21 cellular contexts compared by ENCODE assay signal in genomic region chr4:37836256-37836655, GRCh38. TPM values are rescaled to one million over a fixed set of nuclear protein-coding genes. Genes with fewer than 3 reads are reported as not detected.
A peak's percentile ranks its signal among the peaks of the same experiment; 100 is the strongest.
DNase-seq lines count a peak whose midpoint lies in the region; ATAC-seq and TF ChIP-seq lines count a peak whose summit lies in the region.
"Had no signal": no experiment of that assay in that cellular context is flagged by ENCODE, and none has a peak within 500 bp of the region (broad histone marks: within the 10 kb centered on the region; RNA-seq: fewer than 3 reads in every experiment).

No MANE protein-coding gene starts in this region.

- intact Hi-C loops in CD4-positive, alpha-beta T cell (cut with DNase I, micrococcal nuclease), result no loop called here
- intact Hi-C loops in body of pancreas (cut with DNase I), result no loop called here

- H3K36me3 Mint-ChIP-seq in activated T-cell treated with anti-CD3 and anti-CD28 coated beads, Interleukin-2, amount 50 U/mL, for 72 hours (ENCODE audit: insufficient read depth in 2 of 2), result peaks cover 6 to 19% of the 10 kb centered on the region in 2 donors
- H3K36me3 Mint-ChIP-seq in activated T-cell treated with anti-CD3 and anti-CD28 coated beads, Interleukin-2, amount 50 U/mL, for 4 hours (ENCODE audit: insufficient read depth), result peaks cover 47% of the 10 kb centered on the region
- H3K36me3 Mint-ChIP-seq in CD4-positive, alpha-beta T cell (ENCODE audit: low read depth), result peaks cover 91% of the 10 kb centered on the region
- H3K36me3 Mint-ChIP-seq in chondrocyte (ENCODE audit: low read depth) (peaks cover 20% of the 10 kb centered on the region), T-helper 17 cell (ENCODE audit: low read depth) (peaks cover 6% of the 10 kb centered on the region)
- peaks cover 89% of the 10 kb centered on the region for H3K36me3 Mint-ChIP-seq in stimulated activated effector memory CD8-positive, alpha-beta T cell treated with anti-CD3 and anti-CD28 coated beads, Interleukin-12 subunit alpha, Interleukin-12 subunit beta, amount 100 ng/mL, for 72 hours

- no peak for DNase-seq in activated T-cell treated with anti-CD3 and anti-CD28 coated beads, Interleukin-2, amount 50 U/mL, for 72 hours
- DNase-seq in activated T-cell treated with anti-CD3 and anti-CD28 coated beads, Interleukin-2, amount 50 U/mL, for 4 hours, result no peak
- no peak for DNase-seq in CD4-positive, alpha-beta T cell
- DNase-seq in chondrocyte (ENCODE audit: low spot score) (no peak), T-helper 17 cell (no peak), body of pancreas (no peak)
- DNase-seq in stimulated activated effector memory CD8-positive, alpha-beta T cell treated with anti-CD3 and anti-CD28 coated beads, Interleukin-12 subunit alpha, Interleukin-12 subunit beta, amount 100 ng/mL, for 72 hours (ENCODE audit: low spot score in 2 of 2), result no peak
- no peak for DNase-seq in stimulated activated naive CD4-positive, alpha-beta T cell (lab: John Stamatoyannopoulos, UW)
- DNase-seq: 8988T; Caco-2; CD4-positive, alpha-beta memory T cell; HCEC 1CT; KBM-7; MM.1S; NCI-H2029; NCI-H446; NCI-H524 treated with DMSO at 0.1 percent for 48 hours; SHP77 treated with DMSO at 0.1 percent for 48 hours had no signal

- H3K4me1 ChIP-seq in body of pancreas, result no peaks in the 10 kb centered on the region
- H3K4me1 ChIP-seq: Caco-2 had no signal

- no peak for TF ChIP-seq CTCF in CD4-positive, alpha-beta T cell (IDR thresholded peaks at IDR 0.05)
- TF ChIP-seq CTCF in chondrocyte (IDR thresholded peaks at IDR 0.05) (no peak), body of pancreas (IDR thresholded peaks at IDR 0.05) (no peak)

- H3K4me1 Mint-ChIP-seq in activated T-cell treated with anti-CD3 and anti-CD28 coated beads, Interleukin-2, amount 50 U/mL, for 72 hours (ENCODE audit: low read depth), result peaks cover 23% of the 10 kb centered on the region
- H3K4me1 Mint-ChIP-seq in activated T-cell treated with anti-CD3 and anti-CD28 coated beads, Interleukin-2, amount 50 U/mL, for 4 hours (ENCODE audit: low read depth), result peaks cover 33% of the 10 kb centered on the region
- H3K4me1 Mint-ChIP-seq in CD4-positive, alpha-beta T cell (ENCODE audit: low read depth), result peaks cover 49% of the 10 kb centered on the region
- H3K4me1 Mint-ChIP-seq in chondrocyte (ENCODE audit: low read depth) (peaks cover 23% of the 10 kb centered on the region), T-helper 17 cell (peaks cover 28% of the 10 kb centered on the region)
- H3K4me1 Mint-ChIP-seq in stimulated activated effector memory CD8-positive, alpha-beta T cell treated with anti-CD3 and anti-CD28 coated beads, Interleukin-12 subunit alpha, Interleukin-12 subunit beta, amount 100 ng/mL, for 72 hours, result peaks cover 17% of the 10 kb centered on the region

- peak overlapping the region; percentile 48 for H3K27ac Mint-ChIP-seq in activated T-cell treated with anti-CD3 and anti-CD28 coated beads, Interleukin-2, amount 50 U/mL, for 72 hours
- H3K27ac Mint-ChIP-seq in CD4-positive, alpha-beta T cell, result peak overlapping the region; percentile 2
- H3K27ac Mint-ChIP-seq in chondrocyte (ENCODE audit: unreplicated experiment), result peak overlapping the region; percentile 49
- H3K27ac Mint-ChIP-seq in stimulated activated effector memory CD8-positive, alpha-beta T cell treated with anti-CD3 and anti-CD28 coated beads, Interleukin-12 subunit alpha, Interleukin-12 subunit beta, amount 100 ng/mL, for 72 hours, result peak overlapping the region; percentile 1
- no peak overlapping the region for H3K27ac Mint-ChIP-seq in T-helper 17 cell

- no peaks in the 10 kb centered on the region for H3K27me3 ChIP-seq in CD4-positive, alpha-beta T cell (ENCODE audit: control insufficient read depth, insufficient read depth, low read length)
- no peaks in the 10 kb centered on the region for H3K27me3 ChIP-seq in body of pancreas

- no peak overlapping the region for H3K4me3 Mint-ChIP-seq in activated T-cell treated with anti-CD3 and anti-CD28 coated beads, Interleukin-2, amount 50 U/mL, for 72 hours
- no peak overlapping the region for H3K4me3 Mint-ChIP-seq in activated T-cell treated with anti-CD3 and anti-CD28 coated beads, Interleukin-2, amount 50 U/mL, for 4 hours
- no peak overlapping the region for H3K4me3 Mint-ChIP-seq in CD4-positive, alpha-beta T cell
- H3K4me3 Mint-ChIP-seq in chondrocyte (ENCODE audit: unreplicated experiment) (no peak overlapping the region), T-helper 17 cell (no peak overlapping the region)
- H3K4me3 Mint-ChIP-seq in stimulated activated effector memory CD8-positive, alpha-beta T cell treated with anti-CD3 and anti-CD28 coated beads, Interleukin-12 subunit alpha, Interleukin-12 subunit beta, amount 100 ng/mL, for 72 hours, result no peak overlapping the region

- no peaks in the 10 kb centered on the region for H3K9me3 Mint-ChIP-seq in activated T-cell treated with anti-CD3 and anti-CD28 coated beads, Interleukin-2, amount 50 U/mL, for 72 hours
- H3K9me3 Mint-ChIP-seq in activated T-cell treated with anti-CD3 and anti-CD28 coated beads, Interleukin-2, amount 50 U/mL, for 4 hours, result no peaks in the 10 kb centered on the region
- H3K9me3 Mint-ChIP-seq in CD4-positive, alpha-beta T cell, result no peaks in the 10 kb centered on the region
- no peaks in the 10 kb centered on the region for H3K9me3 Mint-ChIP-seq in chondrocyte (ENCODE audit: low read depth)
- H3K9me3 Mint-ChIP-seq in stimulated activated effector memory CD8-positive, alpha-beta T cell treated with anti-CD3 and anti-CD28 coated beads, Interleukin-12 subunit alpha, Interleukin-12 subunit beta, amount 100 ng/mL, for 72 hours, result no peaks in the 10 kb centered on the region
- H3K9me3 Mint-ChIP-seq: CD4-positive, alpha-beta memory T cell had no signal

- CTCF ChIA-PET in CD4-positive, alpha-beta T cell (lab: Charles Lee), result interaction anchor here (0.6 to 1.1 kb wide), 2 partner anchors 15 to 233 kb away, joined by 3 read pairs; no protein-coding TSS in a partner anchor

- POLR2A ChIA-PET in CD4-positive, alpha-beta T cell (lab: Charles Lee), result interaction anchor here (4.4 kb wide), 1 partner anchor 10 kb away, joined by 21 read pairs; the partner anchor contains the start of gene PGM2

- TF ChIP-seq POLR2A in body of pancreas (IDR thresholded peaks at IDR 0.05), result no peak

- H3K4me3 ChIP-seq in body of pancreas, result no peak overlapping the region
- H3K4me3 ChIP-seq: GM12878, SK-N-MC had no signal

- no peak for ATAC-seq in activated T-cell treated with anti-CD3 and anti-CD28 coated beads, Interleukin-2, amount 50 U/mL, for 72 hours (replicated peaks in 1 of 2)
- no peak for ATAC-seq in activated T-cell treated with anti-CD3 and anti-CD28 coated beads, Interleukin-2, amount 50 U/mL, for 4 hours
- no peak for ATAC-seq in CD4-positive, alpha-beta T cell (ENCODE audit: poor library complexity)
- no peak for ATAC-seq in stimulated activated effector memory CD8-positive, alpha-beta T cell treated with anti-CD3 and anti-CD28 coated beads, Interleukin-12 subunit alpha, Interleukin-12 subunit beta, amount 100 ng/mL, for 72 hours
- ATAC-seq in T-helper 17 cell (no peak), body of pancreas (no peak)
- ATAC-seq: Panc1 had no signal

- H3K36me3 ChIP-seq in body of pancreas (replicated peaks in 1 of 2; ENCODE audit: insufficient read depth in 1 of 2, low read depth in 2 of 2), result peaks cover 0 to 2% of the 10 kb centered on the region in 2 donors

- WGBS in body of pancreas, 2 donors, result 92 to 93% methylated on average over 10 of the region's 10 CpGs

- H3K9me3 ChIP-seq in CD4-positive, alpha-beta T cell (ENCODE audit: control insufficient read depth, low read length), result no peaks in the 10 kb centered on the region
- H3K9me3 ChIP-seq in T-helper 17 cell (ENCODE audit: control insufficient read depth, low read length, poor library complexity, severe bottlenecking) (no peaks in the 10 kb centered on the region), body of pancreas (no peaks in the 10 kb centered on the region)
- H3K9me3 ChIP-seq: Caco-2 had no signal

- H3K27me3 Mint-ChIP-seq in activated T-cell treated with anti-CD3 and anti-CD28 coated beads, Interleukin-2, amount 50 U/mL, for 72 hours (ENCODE audit: low read depth), result no peaks in the 10 kb centered on the region
- H3K27me3 Mint-ChIP-seq in activated T-cell treated with anti-CD3 and anti-CD28 coated beads, Interleukin-2, amount 50 U/mL, for 4 hours (ENCODE audit: low read depth), result no peaks in the 10 kb centered on the region
- H3K27me3 Mint-ChIP-seq in CD4-positive, alpha-beta T cell, result no peaks in the 10 kb centered on the region
- no peaks in the 10 kb centered on the region for H3K27me3 Mint-ChIP-seq in chondrocyte (ENCODE audit: low read depth)
- no peaks in the 10 kb centered on the region for H3K27me3 Mint-ChIP-seq in T-helper 17 cell
- H3K27me3 Mint-ChIP-seq: CD4-positive, alpha-beta memory T cell had no signal

- H3K27ac ChIP-seq in CD4-positive, alpha-beta T cell (ENCODE audit: low read depth, low read length), result no peak overlapping the region
- H3K27ac ChIP-seq in body of pancreas, result no peak overlapping the region
- H3K27ac ChIP-seq: SK-N-MC had no signal

RNA-seq across cellular contexts. Expression of gene PGM2, which starts 9.8 kb away (rescaled TPM):
- 10 to 100 TPM; 40.2 to 41.5 TPM for total RNA-seq in activated T-cell treated with anti-CD3 and anti-CD28 coated beads, Interleukin-2, amount 50 U/mL, for 72 hours
- 10 to 100 TPM; 43.2 to 53.2 (median 49.7) TPM for total RNA-seq in activated T-cell treated with anti-CD3 and anti-CD28 coated beads, Interleukin-2, amount 50 U/mL, for 4 hours
- 10 to 100 TPM; 10.7 to 11.8 TPM for total RNA-seq in CD4-positive, alpha-beta T cell
- total RNA-seq in chondrocyte, result 26.1 to 28.9 TPM (median 26.4 TPM) in 3 replicates
- total RNA-seq in T-helper 17 cell, result 10 to 100 TPM; 14.0 to 17.7 TPM
- total RNA-seq in body of pancreas, result 10 to 100 TPM in 1 of 2 donors, 1 to 10 TPM in 1; 6.0 to 39.2 TPM

RNA-seq across cellular contexts. Expression of gene TBC1D1, which starts 54.6 kb away (rescaled TPM):
- total RNA-seq in activated T-cell treated with anti-CD3 and anti-CD28 coated beads, Interleukin-2, amount 50 U/mL, for 72 hours, result 10 to 100 TPM; 58.0 to 68.7 TPM
- 10 to 100 TPM; 29.4 to 42.0 (median 38.8) TPM for total RNA-seq in activated T-cell treated with anti-CD3 and anti-CD28 coated beads, Interleukin-2, amount 50 U/mL, for 4 hours
- 10 to 100 TPM; 40.7 to 46.5 TPM for total RNA-seq in CD4-positive, alpha-beta T cell
- total RNA-seq in chondrocyte (79.8 to 92.7 TPM (median 86.1 TPM) in 3 replicates), T-helper 17 cell (10 to 100 TPM; 45.5 to 51.1 TPM), body of pancreas (10 to 100 TPM; 23.3 to 28.7 TPM)
